ENCODE assay signal across 1 cellular context in the genomic region with DNA sequence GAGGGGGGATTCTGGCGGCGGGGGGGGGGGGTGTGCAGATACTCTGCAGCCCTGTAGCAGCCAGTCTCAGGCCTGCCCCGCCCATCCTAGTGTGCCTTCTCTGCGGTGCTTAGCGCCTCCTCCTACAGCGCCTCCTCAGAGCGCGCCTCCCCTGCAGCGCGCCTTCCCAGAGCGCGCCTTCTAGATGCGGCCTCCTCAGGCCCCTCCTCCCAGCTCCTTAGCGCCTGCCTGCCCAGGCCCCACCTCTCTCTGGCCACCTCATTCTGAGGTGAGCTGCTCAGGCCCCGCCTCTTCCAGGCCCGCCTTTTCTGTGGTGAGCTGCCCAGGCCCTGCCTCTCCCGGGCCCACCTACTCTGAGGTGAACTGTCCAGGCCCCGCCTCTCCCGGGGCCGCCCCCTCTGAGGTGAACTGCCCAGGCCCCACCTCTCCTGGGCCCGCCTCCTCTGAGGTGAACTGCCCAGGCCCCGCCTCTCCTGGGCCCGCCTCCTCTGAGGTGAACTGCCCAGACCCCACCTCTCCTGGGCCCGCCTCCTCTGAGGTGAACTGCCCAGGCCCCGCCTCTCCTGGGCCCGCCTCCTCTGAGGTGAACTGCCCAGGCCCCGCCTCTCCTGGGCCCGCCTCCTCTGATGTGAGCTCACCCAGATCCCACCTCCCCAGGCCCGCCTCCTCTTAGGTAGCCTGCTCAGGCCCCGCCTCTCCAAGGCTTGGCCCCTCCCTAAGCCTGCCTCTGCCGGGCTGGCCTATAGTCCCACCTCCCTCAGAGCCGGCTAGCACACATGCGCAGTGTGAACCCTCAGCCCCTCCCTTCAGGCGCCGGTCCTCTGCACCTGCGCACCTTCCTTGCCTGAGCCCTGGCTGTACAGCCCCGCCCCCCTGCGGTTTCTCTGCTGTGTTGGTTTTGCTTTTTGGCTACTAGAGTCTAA.
A peak's percentile ranks its signal among the peaks of the same experiment; 100 is the strongest.
TF ChIP-seq lines count a peak whose summit lies in the region.

No MANE protein-coding gene starts in this region.

TF ChIP-seq in HepG2, 621 proteins besides CTCF, POLR2A, EP300 and RAD21 (continued from another document and continues in another):
- TF ChIP-seq, protein P1, sequence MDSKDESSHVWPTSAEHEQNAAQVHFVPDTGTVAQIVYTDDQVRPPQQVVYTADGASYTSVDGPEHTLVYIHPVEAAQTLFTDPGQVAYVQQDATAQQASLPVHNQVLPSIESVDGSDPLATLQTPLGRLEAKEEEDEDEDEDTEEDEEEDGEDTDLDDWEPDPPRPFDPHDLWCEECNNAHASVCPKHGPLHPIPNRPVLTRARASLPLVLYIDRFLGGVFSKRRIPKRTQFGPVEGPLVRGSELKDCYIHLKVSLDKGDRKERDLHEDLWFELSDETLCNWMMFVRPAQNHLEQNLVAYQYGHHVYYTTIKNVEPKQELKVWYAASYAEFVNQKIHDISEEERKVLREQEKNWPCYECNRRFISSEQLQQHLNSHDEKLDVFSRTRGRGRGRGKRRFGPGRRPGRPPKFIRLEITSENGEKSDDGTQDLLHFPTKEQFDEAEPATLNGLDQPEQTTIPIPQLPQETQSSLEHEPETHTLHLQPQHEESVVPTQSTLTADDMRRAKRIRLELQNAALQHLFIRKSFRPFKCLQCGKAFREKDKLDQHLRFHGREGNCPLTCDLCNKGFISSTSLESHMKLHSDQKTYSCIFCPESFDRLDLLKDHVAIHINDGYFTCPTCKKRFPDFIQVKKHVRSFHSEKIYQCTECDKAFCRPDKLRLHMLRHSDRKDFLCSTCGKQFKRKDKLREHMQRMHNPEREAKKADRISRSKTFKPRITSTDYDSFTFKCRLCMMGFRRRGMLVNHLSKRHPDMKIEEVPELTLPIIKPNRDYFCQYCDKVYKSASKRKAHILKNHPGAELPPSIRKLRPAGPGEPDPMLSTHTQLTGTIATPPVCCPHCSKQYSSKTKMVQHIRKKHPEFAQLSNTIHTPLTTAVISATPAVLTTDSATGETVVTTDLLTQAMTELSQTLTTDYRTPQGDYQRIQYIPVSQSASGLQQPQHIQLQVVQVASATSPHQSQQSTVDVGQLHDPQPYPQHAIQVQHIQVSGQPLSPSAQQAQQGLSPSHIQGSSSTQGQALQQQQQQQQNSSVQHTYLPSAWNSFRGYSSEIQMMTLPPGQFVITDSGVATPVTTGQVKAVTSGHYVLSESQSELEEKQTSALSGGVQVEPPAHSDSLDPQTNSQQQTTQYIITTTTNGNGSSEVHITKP (CRISPR knock-in tag; IDR thresholded peaks at IDR 0.05; ENCODE audit: low read depth), result no peak
- TF ChIP-seq RORA (CRISPR knock-in tag; IDR thresholded peaks at IDR 0.05) (no peak), XRCC5 (optimal IDR thresholded peaks at IDR 0.05; ENCODE audit: low read length) (no peak), ZNF383 (CRISPR knock-in tag; IDR thresholded peaks at IDR 0.05; ENCODE audit: borderline replicate concordance) (no peak), CCDC6 (CRISPR knock-in tag; IDR thresholded peaks at IDR 0.05) (peak; percentile 63), PTBP1 (IDR thresholded peaks at IDR 0.05; ENCODE audit: low read depth, low read length, poor library complexity, severe bottlenecking) (no peak), ZBTB21 (CRISPR knock-in tag; IDR thresholded peaks at IDR 0.05) (no peak), MED1 (CRISPR knock-in tag; IDR thresholded peaks at IDR 0.05) (peak; percentile 26), ZNF230 (CRISPR knock-in tag; IDR thresholded peaks at IDR 0.05) (0 out of 2 replicates have a peak, but pooled peaks have one; percentile 23), JDP2 (CRISPR knock-in tag; IDR thresholded peaks at IDR 0.05; ENCODE audit: borderline replicate concordance) (no peak), HNRNPK (IDR thresholded peaks at IDR 0.05; ENCODE audit: low read depth, low read length, poor library complexity, severe bottlenecking) (no peak), ZNF510 (CRISPR knock-in tag; IDR thresholded peaks at IDR 0.05; ENCODE audit: low read depth) (peak; percentile 31; the same call in 1 of the 2 replicates), ATF7-NPFF (CRISPR knock-in tag; IDR thresholded peaks at IDR 0.05; ENCODE audit: low read depth) (0 out of 2 replicates have a peak, but pooled peaks have one; percentile 21), ZNF101 (CRISPR knock-in tag; IDR thresholded peaks at IDR 0.05; ENCODE audit: borderline replicate concordance, low read depth) (no peak), ZNF761 (CRISPR knock-in tag; conservative IDR thresholded peaks at IDR 0.05) (no peak), POLR2G (IDR thresholded peaks at IDR 0.05; ENCODE audit: low read depth, low read length) (peak; percentile 24; the same call in 1 of the 2 replicates)
- TF ChIP-seq, protein P2, sequence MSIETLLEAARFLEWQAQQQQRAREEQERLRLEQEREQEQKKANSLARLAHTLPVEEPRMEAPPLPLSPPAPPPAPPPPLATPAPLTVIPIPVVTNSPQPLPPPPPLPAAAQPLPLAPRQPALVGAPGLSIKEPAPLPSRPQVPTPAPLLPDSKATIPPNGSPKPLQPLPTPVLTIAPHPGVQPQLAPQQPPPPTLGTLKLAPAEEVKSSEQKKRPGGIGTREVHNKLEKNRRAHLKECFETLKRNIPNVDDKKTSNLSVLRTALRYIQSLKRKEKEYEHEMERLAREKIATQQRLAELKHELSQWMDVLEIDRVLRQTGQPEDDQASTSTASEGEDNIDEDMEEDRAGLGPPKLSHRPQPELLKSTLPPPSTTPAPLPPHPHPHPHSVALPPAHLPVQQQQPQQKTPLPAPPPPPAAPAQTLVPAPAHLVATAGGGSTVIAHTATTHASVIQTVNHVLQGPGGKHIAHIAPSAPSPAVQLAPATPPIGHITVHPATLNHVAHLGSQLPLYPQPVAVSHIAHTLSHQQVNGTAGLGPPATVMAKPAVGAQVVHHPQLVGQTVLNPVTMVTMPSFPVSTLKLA (IDR thresholded peaks at IDR 0.05), result no peak
- TF ChIP-seq, protein P3, sequence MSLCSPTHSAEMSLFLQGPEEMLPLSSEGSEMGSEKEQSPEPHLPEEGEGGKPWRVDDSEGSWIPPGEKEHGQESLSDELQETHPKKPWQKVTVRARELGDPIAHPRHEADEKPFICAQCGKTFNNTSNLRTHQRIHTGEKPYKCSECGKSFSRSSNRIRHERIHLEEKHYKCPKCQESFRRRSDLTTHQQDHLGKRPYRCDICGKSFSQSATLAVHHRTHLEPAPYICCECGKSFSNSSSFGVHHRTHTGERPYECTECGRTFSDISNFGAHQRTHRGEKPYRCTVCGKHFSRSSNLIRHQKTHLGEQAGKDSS (CRISPR knock-in tag; IDR thresholded peaks at IDR 0.05; ENCODE audit: borderline replicate concordance, low read depth), result no peak
- TF ChIP-seq, protein P4, sequence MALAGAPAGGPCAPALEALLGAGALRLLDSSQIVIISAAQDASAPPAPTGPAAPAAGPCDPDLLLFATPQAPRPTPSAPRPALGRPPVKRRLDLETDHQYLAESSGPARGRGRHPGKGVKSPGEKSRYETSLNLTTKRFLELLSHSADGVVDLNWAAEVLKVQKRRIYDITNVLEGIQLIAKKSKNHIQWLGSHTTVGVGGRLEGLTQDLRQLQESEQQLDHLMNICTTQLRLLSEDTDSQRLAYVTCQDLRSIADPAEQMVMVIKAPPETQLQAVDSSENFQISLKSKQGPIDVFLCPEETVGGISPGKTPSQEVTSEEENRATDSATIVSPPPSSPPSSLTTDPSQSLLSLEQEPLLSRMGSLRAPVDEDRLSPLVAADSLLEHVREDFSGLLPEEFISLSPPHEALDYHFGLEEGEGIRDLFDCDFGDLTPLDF (CRISPR knock-in tag; IDR thresholded peaks at IDR 0.05), result peak; percentile 44; the same call in 1 of the 2 replicates
- TF ChIP-seq, protein P5, sequence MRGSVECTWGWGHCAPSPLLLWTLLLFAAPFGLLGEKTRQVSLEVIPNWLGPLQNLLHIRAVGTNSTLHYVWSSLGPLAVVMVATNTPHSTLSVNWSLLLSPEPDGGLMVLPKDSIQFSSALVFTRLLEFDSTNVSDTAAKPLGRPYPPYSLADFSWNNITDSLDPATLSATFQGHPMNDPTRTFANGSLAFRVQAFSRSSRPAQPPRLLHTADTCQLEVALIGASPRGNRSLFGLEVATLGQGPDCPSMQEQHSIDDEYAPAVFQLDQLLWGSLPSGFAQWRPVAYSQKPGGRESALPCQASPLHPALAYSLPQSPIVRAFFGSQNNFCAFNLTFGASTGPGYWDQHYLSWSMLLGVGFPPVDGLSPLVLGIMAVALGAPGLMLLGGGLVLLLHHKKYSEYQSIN (CRISPR knock-in tag; IDR thresholded peaks at IDR 0.05; ENCODE audit: borderline replicate concordance), result no peak
- TF ChIP-seq, protein P6, sequence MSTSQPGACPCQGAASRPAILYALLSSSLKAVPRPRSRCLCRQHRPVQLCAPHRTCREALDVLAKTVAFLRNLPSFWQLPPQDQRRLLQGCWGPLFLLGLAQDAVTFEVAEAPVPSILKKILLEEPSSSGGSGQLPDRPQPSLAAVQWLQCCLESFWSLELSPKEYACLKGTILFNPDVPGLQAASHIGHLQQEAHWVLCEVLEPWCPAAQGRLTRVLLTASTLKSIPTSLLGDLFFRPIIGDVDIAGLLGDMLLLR (CRISPR knock-in tag; IDR thresholded peaks at IDR 0.05), result no peak
- TF ChIP-seq, protein P7, sequence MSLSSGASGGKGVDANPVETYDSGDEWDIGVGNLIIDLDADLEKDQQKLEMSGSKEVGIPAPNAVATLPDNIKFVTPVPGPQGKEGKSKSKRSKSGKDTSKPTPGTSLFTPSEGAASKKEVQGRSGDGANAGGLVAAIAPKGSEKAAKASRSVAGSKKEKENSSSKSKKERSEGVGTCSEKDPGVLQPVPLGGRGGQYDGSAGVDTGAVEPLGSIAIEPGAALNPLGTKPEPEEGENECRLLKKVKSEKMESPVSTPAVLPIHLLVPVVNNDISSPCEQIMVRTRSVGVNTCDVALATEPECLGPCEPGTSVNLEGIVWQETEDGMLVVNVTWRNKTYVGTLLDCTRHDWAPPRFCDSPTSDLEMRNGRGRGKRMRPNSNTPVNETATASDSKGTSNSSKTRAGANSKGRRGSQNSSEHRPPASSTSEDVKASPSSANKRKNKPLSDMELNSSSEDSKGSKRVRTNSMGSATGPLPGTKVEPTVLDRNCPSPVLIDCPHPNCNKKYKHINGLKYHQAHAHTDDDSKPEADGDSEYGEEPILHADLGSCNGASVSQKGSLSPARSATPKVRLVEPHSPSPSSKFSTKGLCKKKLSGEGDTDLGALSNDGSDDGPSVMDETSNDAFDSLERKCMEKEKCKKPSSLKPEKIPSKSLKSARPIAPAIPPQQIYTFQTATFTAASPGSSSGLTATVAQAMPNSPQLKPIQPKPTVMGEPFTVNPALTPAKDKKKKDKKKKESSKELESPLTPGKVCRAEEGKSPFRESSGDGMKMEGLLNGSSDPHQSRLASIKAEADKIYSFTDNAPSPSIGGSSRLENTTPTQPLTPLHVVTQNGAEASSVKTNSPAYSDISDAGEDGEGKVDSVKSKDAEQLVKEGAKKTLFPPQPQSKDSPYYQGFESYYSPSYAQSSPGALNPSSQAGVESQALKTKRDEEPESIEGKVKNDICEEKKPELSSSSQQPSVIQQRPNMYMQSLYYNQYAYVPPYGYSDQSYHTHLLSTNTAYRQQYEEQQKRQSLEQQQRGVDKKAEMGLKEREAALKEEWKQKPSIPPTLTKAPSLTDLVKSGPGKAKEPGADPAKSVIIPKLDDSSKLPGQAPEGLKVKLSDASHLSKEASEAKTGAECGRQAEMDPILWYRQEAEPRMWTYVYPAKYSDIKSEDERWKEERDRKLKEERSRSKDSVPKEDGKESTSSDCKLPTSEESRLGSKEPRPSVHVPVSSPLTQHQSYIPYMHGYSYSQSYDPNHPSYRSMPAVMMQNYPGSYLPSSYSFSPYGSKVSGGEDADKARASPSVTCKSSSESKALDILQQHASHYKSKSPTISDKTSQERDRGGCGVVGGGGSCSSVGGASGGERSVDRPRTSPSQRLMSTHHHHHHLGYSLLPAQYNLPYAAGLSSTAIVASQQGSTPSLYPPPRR (CRISPR knock-in tag; IDR thresholded peaks at IDR 0.05; ENCODE audit: borderline replicate concordance), result 0 out of 2 replicates have a peak, but pooled peaks have one; percentile 22
- TF ChIP-seq, protein P8, sequence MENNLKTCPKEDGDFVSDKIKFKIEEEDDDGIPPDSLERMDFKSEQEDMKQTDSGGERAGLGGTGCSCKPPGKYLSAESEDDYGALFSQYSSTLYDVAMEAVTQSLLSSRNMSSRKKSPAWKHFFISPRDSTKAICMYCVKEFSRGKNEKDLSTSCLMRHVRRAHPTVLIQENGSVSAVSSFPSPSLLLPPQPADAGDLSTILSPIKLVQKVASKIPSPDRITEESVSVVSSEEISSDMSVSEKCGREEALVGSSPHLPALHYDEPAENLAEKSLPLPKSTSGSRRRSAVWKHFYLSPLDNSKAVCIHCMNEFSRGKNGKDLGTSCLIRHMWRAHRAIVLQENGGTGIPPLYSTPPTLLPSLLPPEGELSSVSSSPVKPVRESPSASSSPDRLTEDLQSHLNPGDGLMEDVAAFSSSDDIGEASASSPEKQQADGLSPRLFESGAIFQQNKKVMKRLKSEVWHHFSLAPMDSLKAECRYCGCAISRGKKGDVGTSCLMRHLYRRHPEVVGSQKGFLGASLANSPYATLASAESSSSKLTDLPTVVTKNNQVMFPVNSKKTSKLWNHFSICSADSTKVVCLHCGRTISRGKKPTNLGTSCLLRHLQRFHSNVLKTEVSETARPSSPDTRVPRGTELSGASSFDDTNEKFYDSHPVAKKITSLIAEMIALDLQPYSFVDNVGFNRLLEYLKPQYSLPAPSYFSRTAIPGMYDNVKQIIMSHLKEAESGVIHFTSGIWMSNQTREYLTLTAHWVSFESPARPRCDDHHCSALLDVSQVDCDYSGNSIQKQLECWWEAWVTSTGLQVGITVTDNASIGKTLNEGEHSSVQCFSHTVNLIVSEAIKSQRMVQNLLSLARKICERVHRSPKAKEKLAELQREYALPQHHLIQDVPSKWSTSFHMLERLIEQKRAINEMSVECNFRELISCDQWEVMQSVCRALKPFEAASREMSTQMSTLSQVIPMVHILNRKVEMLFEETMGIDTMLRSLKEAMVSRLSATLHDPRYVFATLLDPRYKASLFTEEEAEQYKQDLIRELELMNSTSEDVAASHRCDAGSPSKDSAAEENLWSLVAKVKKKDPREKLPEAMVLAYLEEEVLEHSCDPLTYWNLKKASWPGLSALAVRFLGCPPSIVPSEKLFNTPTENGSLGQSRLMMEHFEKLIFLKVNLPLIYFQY (CRISPR knock-in tag; IDR thresholded peaks at IDR 0.05; ENCODE audit: borderline replicate concordance), result no peak
- TF ChIP-seq, protein P9, sequence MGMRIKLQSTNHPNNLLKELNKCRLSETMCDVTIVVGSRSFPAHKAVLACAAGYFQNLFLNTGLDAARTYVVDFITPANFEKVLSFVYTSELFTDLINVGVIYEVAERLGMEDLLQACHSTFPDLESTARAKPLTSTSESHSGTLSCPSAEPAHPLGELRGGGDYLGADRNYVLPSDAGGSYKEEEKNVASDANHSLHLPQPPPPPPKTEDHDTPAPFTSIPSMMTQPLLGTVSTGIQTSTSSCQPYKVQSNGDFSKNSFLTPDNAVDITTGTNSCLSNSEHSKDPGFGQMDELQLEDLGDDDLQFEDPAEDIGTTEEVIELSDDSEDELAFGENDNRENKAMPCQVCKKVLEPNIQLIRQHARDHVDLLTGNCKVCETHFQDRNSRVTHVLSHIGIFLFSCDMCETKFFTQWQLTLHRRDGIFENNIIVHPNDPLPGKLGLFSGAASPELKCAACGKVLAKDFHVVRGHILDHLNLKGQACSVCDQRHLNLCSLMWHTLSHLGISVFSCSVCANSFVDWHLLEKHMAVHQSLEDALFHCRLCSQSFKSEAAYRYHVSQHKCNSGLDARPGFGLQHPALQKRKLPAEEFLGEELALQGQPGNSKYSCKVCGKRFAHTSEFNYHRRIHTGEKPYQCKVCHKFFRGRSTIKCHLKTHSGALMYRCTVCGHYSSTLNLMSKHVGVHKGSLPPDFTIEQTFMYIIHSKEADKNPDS (CRISPR knock-in tag; IDR thresholded peaks at IDR 0.05), result no peak
- TF ChIP-seq, protein P10, sequence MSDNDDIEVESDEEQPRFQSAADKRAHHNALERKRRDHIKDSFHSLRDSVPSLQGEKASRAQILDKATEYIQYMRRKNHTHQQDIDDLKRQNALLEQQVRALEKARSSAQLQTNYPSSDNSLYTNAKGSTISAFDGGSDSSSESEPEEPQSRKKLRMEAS (IDR thresholded peaks at IDR 0.05), result 0 out of 2 replicates have a peak, but pooled peaks have one; percentile 27
